Comparison of ENCODE assay signal across 19 cellular contexts in the genomic region with DNA sequence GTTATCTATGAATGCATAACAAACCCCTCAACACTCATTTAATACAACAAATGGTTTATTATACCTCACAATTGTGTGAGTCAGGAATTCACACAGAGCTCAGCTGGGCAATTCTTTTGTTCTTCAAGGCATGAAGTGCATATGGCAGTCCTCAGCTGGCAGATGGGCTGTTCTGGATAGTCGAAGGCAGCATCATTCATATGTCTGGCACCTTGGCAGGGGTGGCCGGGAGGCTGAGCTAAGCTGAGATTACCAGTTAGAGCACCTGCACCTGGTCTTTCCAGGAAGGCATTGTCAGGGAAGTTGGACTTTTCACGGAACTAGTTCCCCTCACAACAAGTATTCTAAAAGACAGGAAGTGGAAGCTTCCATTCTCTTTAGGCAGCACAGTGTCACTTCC.
DNase-seq lines count a peak whose midpoint lies in the region; ATAC-seq and TF ChIP-seq lines count a peak whose summit lies in the region.
"Had no signal": no experiment of that assay in that cellular context is flagged by ENCODE, and none has a peak within 500 bp of the region (broad histone marks: within the 10 kb centered on the region; RNA-seq: fewer than 3 reads in every experiment).

No MANE protein-coding gene starts in this region.

- H4K20me1 ChIP-seq in PC-3 (ENCODE audit: low read length) = no peaks in the 10 kb centered on the region
- H4K20me1 ChIP-seq: BLaER1 had no signal

- DNase-seq in NCI-H2081 (lab: John Stamatoyannopoulos, UW) = peak; percentile 10 to 72
- DNase-seq in NCI-H2081 treated with DMSO at 0.1 percent for 48 hours (lab: John Stamatoyannopoulos, UW) = no peak
- DNase-seq in NCI-H128 (lab: John Stamatoyannopoulos, UW; ENCODE audit: unreplicated experiment) = peak; percentile 11
- DNase-seq in NCI-H524 (lab: John Stamatoyannopoulos, UW) = peak; percentile 15 to 82
- DNase-seq in foreskin keratinocyte = no peak
- DNase-seq in NCI-H2107 (lab: John Stamatoyannopoulos, UW) = no peak
- DNase-seq in PC-3 = no peak
- DNase-seq: CD8-positive, alpha-beta T cell; EL; MV-4-11; NCI-H1436 treated with DMSO at 0.1 percent for 48 hours; NCI-H526 treated with DMSO at 0.1 percent for 48 hours; Peyer's patch; T-cell; T-helper 9 cell had no signal

- H3K4me1 ChIP-seq in foreskin keratinocyte = no peaks in the 10 kb centered on the region
- H3K4me1 ChIP-seq in PC-3 (ENCODE audit: insufficient read depth, low read length) = no peaks in the 10 kb centered on the region
- H3K4me1 ChIP-seq: BLaER1, HAP-1, Peyer's patch had no signal

- H2AFZ ChIP-seq in PC-3 (ENCODE audit: low read length) = no peak overlapping the region

- H3K27me3 ChIP-seq in foreskin keratinocyte = no peaks in the 10 kb centered on the region
- 0 out of 2 replicates have a peak, but pooled peaks cover 6% of the 10 kb centered on the region for H3K27me3 ChIP-seq in PC-3 (ENCODE audit: low read length)
- H3K27me3 ChIP-seq: BLaER1, Peyer's patch had no signal

- no peaks in the 10 kb centered on the region for H3K79me2 ChIP-seq in PC-3 (ENCODE audit: low read length)

- ATAC-seq in foreskin keratinocyte (peak; percentile 25), GM21515 (IDR thresholded peaks at IDR 0.05; ENCODE audit: unreplicated experiment) (no peak), PC-3 (no peak)
- ATAC-seq: CD8-positive, alpha-beta T cell; Right ventricle myocardium inferior; T-cell had no signal

- CTCF ChIA-PET in PC-3 (lab: Charles Lee) = no interaction called here

- TF ChIP-seq CTCF in foreskin keratinocyte (conservative IDR thresholded peaks at IDR 0.05) (no peak), PC-3 (conservative IDR thresholded peaks at IDR 0.05; ENCODE audit: low read depth, low read length) (no peak)

- POLR2A ChIA-PET in PC-3 (lab: Charles Lee; ENCODE audit: unreplicated experiment) = no interaction called here

- no peak overlapping the region for H3K4me2 ChIP-seq in PC-3 (ENCODE audit: low read length)
- H3K4me2 ChIP-seq: BLaER1 had no signal

- no peak overlapping the region for H3K27ac ChIP-seq in foreskin keratinocyte
- no peak overlapping the region for H3K27ac ChIP-seq in PC-3 (ENCODE audit: low read length)
- H3K27ac ChIP-seq: BLaER1, Peyer's patch had no signal

- no peaks in the 10 kb centered on the region for H3F3A ChIP-seq in PC-3 (ENCODE audit: low read length, unreplicated experiment)

- BruUV-seq in PC-3 (replicated peaks; lab: Mats Ljungman, UMichigan) = no TSS peak

- no peak overlapping the region for H3K9ac ChIP-seq in PC-3 (ENCODE audit: low read length)
- H3K9ac ChIP-seq: BLaER1 had no signal

- H3K9me2 ChIP-seq in PC-3 (replicated peaks; ENCODE audit: low read length) = no peaks in the 10 kb centered on the region; the same call in 1 of the 2 replicates

- intact Hi-C loops in PC-3 (cut with micrococcal nuclease) = no loop called here

- H3K36me3 ChIP-seq in PC-3 (ENCODE audit: low read depth, low read length) = no peaks in the 10 kb centered on the region
- H3K36me3 ChIP-seq: BLaER1, HAP-1, Peyer's patch had no signal

- H3K9me3 ChIP-seq in PC-3 (ENCODE audit: low read length) = no peaks in the 10 kb centered on the region
- H3K9me3 ChIP-seq: BLaER1, HAP-1, Peyer's patch had no signal

- H3K4me3 ChIP-seq in PC-3 (ENCODE audit: low read length) = no peak overlapping the region
- H3K4me3 ChIP-seq: BLaER1, HAP-1, Peyer's patch had no signal

Comparison
In these comparisons a context has a peak if more than half of its experiments do, and no peak if none do; other contexts are left out.
1. DNase-seq: peak in NCI-H2081 (2 of 2), NCI-H128 (single experiment) and NCI-H524 (2 of 2); none in NCI-H2081 treated with DMSO at 0.1 percent for 48 hours (single experiment), foreskin keratinocyte (0 of 2), NCI-H2107 (single experiment) and PC-3 (single experiment).